1 cellular context compared by ENCODE assay signal in the genomic region with DNA sequence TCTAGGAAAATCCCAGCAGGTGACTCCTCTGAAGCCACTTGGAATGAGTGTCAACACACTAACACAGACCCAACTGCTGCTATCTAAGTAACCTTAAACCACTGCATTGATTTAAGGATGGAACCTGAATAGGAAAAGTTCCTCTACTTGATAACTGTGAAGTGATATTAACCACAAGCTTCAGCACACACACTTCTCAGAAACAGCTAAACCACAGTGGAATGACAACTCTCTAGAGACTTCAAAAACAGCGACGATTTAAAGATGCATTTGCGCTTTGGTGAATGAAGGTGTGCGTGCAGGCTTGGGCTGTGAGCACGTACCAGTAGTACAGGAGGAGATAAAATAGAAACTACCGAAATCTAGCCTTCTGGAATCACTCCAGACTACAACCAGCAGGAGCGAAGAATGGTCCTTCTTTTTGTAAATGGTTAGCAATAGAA.
TF ChIP-seq lines count a peak whose summit lies in the region.

No MANE protein-coding gene starts in this region.

TF ChIP-seq in H1, 55 proteins besides CTCF, POLR2A, EP300 and RAD21 (continued from another document):
- TF ChIP-seq SP2 (IDR thresholded peaks at IDR 0.05; ENCODE audit: low read length), result no peak
- TF ChIP-seq SRF (IDR thresholded peaks at IDR 0.05; ENCODE audit: low read depth, low read length), result no peak
